In the genomic region with DNA sequence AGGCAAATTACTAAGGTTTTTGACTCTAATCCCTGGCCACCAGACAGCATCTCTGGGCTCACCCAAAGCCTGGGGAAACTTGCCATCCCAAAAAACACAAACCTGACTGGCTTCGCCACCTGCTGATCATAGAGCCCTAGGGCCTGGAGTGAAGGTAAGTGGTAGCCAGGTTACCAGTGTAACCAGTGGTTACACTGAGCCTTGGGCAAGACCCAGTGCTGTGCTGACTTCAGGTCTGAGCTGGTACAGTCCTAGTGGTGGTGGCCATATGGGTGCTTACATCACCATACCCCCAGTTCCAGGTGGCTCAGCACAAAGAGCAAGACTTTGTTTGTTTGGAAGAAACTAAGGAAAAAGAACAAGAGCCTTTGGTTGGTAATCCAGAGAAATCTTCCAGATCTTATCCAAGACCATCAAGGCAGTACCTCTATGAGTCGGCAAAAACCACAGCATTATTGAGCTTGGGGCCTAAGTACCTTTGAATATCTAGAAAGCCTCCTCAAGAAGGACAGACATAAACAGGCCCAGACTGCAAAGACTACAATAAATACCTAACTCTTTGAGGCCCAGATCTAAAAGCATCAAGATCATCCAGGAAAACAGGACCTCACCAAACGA, we compare ENCODE assay signal across 14 cellular contexts.
"Had no signal": no experiment of that assay in that cellular context is flagged by ENCODE, and none has a peak within 500 bp of the region (broad histone marks: within the 10 kb centered on the region; RNA-seq: fewer than 3 reads in every experiment).

No MANE protein-coding gene starts in this region.

- H3K27ac ChIP-seq: heart right ventricle, left ventricle myocardium inferior, pancreas, testis, VCaP had no signal

- H3K36me3 ChIP-seq: left ventricle myocardium inferior, pancreas had no signal

- H3K4me3 ChIP-seq: heart right ventricle, left ventricle myocardium inferior, pancreas, testis had no signal

- H3K9me3 Mint-ChIP-seq: stimulated activated naive CD8-positive, alpha-beta T cell treated with anti-CD3 and anti-CD28 coated beads, Interleukin-15, amount 100 ng/mL, for 72 hours had no signal

- H3K4me1 ChIP-seq: heart right ventricle, pancreas, testis had no signal

- DNase-seq: activated gamma-delta T cell treated with Interleukin-2 at 50 U/mL for 16 hours; aorta; foreskin melanocyte; heart right ventricle; left ventricle myocardium inferior; mesenchymal stem cell; stimulated activated CD4-positive, alpha-beta T cell treated with anti-CD3 and anti-CD28 coated beads, Interleukin-4, amount 100 ng/mL, for 1 hour; stimulated activated CD8-positive, alpha-beta memory T cell treated with anti-CD3 and anti-CD28 coated beads, Interleukin-4, amount 100 ng/mL, for 48 hours; stimulated activated naive CD8-positive, alpha-beta T cell treated with anti-CD3 and anti-CD28 coated beads, Interleukin-15, amount 100 ng/mL, for 72 hours; T-helper 9 cell; testis had no signal

- H3K27me3 Mint-ChIP-seq: stimulated activated naive CD8-positive, alpha-beta T cell treated with anti-CD3 and anti-CD28 coated beads, Interleukin-15, amount 100 ng/mL, for 72 hours had no signal

- H3K4me3 Mint-ChIP-seq: stimulated activated naive CD8-positive, alpha-beta T cell treated with anti-CD3 and anti-CD28 coated beads, Interleukin-15, amount 100 ng/mL, for 72 hours had no signal

- FAIRE-seq: keratinocyte, pancreas had no signal

- H3K27me3 ChIP-seq: pancreas, testis had no signal

- ATAC-seq: heart right ventricle; pancreas; stimulated activated naive CD8-positive, alpha-beta T cell treated with anti-CD3 and anti-CD28 coated beads, Interleukin-15, amount 100 ng/mL, for 72 hours had no signal

- H3K9me3 ChIP-seq: heart right ventricle, left ventricle myocardium inferior, pancreas, testis had no signal
